ENCODE assay signal across 13 cellular contexts in the genomic region with DNA sequence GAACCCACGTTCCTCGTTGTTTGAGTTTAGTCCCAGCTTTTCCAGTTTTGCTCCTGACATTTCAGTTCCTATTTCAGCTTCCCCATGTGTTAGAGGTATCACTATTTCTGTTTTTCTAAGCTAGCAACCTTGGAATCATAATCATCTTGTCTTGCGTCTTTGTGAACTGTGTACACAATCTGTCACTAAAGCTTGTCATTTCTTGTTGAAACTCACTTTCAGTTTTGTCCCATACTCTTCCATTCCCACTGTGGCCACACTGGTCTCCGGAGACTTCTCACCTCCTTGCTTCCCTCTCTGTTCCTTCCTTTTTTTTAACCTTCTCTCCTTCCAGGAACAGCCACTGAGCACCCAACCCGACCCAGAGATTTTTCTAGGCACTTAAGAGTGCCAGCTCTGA. TPM values are rescaled to one million over a fixed set of nuclear protein-coding genes. Genes with fewer than 3 reads are reported as not detected.
DNase-seq lines count a peak whose midpoint lies in the region; ATAC-seq and TF ChIP-seq lines count a peak whose summit lies in the region.
"Had no signal": no experiment of that assay in that cellular context is flagged by ENCODE, and none has a peak within 500 bp of the region (broad histone marks: within the 10 kb centered on the region; RNA-seq: fewer than 3 reads in every experiment).

No MANE protein-coding gene starts in this region.

- H3K4me3 Mint-ChIP-seq in CD4-positive, CD25-positive, alpha-beta regulatory T cell = no peak overlapping the region
- H3K4me3 Mint-ChIP-seq in activated CD8-positive, alpha-beta T cell treated with anti-CD3 and anti-CD28 coated beads for 36 hours = no peak overlapping the region

- CTCF ChIA-PET in activated CD8-positive, alpha-beta T cell treated with anti-CD3 and anti-CD28 coated beads for 36 hours (lab: Charles Lee) = interaction anchor here (0.6 to 11.6 kb wide), 29 partner anchors 8 to 334 kb away, joined by 3 to 258 read pairs (median 9); partner anchors contain the start of gene TGFBR1

- no peaks in the 10 kb centered on the region for H3K27me3 ChIP-seq in CD4-positive, CD25-positive, alpha-beta regulatory T cell (ENCODE audit: control insufficient read depth, insufficient read depth, low read length)
- no peaks in the 10 kb centered on the region for H3K27me3 ChIP-seq in sigmoid colon

- no peaks in the 10 kb centered on the region for H3K27me3 Mint-ChIP-seq in CD4-positive, CD25-positive, alpha-beta regulatory T cell
- H3K27me3 Mint-ChIP-seq in activated CD8-positive, alpha-beta T cell treated with anti-CD3 and anti-CD28 coated beads for 36 hours = no peaks in the 10 kb centered on the region
- H3K27me3 Mint-ChIP-seq: CD8-positive, alpha-beta memory T cell had no signal

- no peak for ATAC-seq in CD4-positive, CD25-positive, alpha-beta regulatory T cell (ENCODE audit: low read depth in 2 of 2)
- ATAC-seq in activated CD8-positive, alpha-beta T cell treated with anti-CD3 and anti-CD28 coated beads for 36 hours = no peak
- ATAC-seq in mucosa of descending colon = peak; percentile 62
- ATAC-seq: K562 had no signal

- DNase-seq in CD4-positive, CD25-positive, alpha-beta regulatory T cell = no peak
- no peak for DNase-seq in activated CD8-positive, alpha-beta T cell treated with anti-CD3 and anti-CD28 coated beads for 36 hours
- DNase-seq in mucosa of descending colon (no peak), sigmoid colon (no peak), NCI-H1105 (lab: John Stamatoyannopoulos, UW) (no peak), Kasumi-1 (lab: John Stamatoyannopoulos, UW) (no peak)
- no peak for DNase-seq in effector CD8-positive, alpha-beta T cell (lab: John Stamatoyannopoulos, UW)
- DNase-seq: CD8-positive, alpha-beta memory T cell; GM23248; NCI-H2227 treated with DMSO at 0.1 percent for 48 hours; NCI-H526; NK-92 treated with Interleukin-12 subunit alpha and Interleukin-12 subunit beta, amount 100 ng/mL, for 24 hours had no signal

- H3K4me3 ChIP-seq in CD4-positive, CD25-positive, alpha-beta regulatory T cell (ENCODE audit: low read depth, low read length) = no peak overlapping the region
- H3K4me3 ChIP-seq in mucosa of descending colon (no peak overlapping the region), sigmoid colon (no peak overlapping the region)
- H3K4me3 ChIP-seq: GM23248, K562 had no signal

- POLR2A ChIA-PET in activated CD8-positive, alpha-beta T cell treated with anti-CD3 and anti-CD28 coated beads for 36 hours (lab: Charles Lee) = interaction anchor here (1.6 kb wide), 1 partner anchor 10 kb away, joined by 3 read pairs; no protein-coding TSS in a partner anchor

- WGBS in sigmoid colon, 2 donors = 24 to 69% methylated on average over 5 of the region's 5 CpGs

- no peak for TF ChIP-seq POLR2A in sigmoid colon (IDR thresholded peaks at IDR 0.05)

- no peak overlapping the region for H3K27ac ChIP-seq in CD4-positive, CD25-positive, alpha-beta regulatory T cell (ENCODE audit: insufficient read depth, low read length, poor library complexity, severe bottlenecking)
- H3K27ac ChIP-seq in sigmoid colon = peak overlapping the region in 3 of 4 donors; percentile 63 to 75 (median 64)
- H3K27ac ChIP-seq: GM23248 had no signal

- peaks cover 52% of the 10 kb centered on the region for H3K36me3 Mint-ChIP-seq in CD4-positive, CD25-positive, alpha-beta regulatory T cell
- peaks cover 42% of the 10 kb centered on the region for H3K36me3 Mint-ChIP-seq in activated CD8-positive, alpha-beta T cell treated with anti-CD3 and anti-CD28 coated beads for 36 hours (ENCODE audit: low read depth)

- H3K9me3 ChIP-seq in CD4-positive, CD25-positive, alpha-beta regulatory T cell (ENCODE audit: control insufficient read depth in 2 of 2, low read length in 2 of 2) = no peaks in the 10 kb centered on the region
- H3K9me3 ChIP-seq in mucosa of descending colon (no peaks in the 10 kb centered on the region), sigmoid colon (no peaks in the 10 kb centered on the region)

- H3K4me1 Mint-ChIP-seq in CD4-positive, CD25-positive, alpha-beta regulatory T cell = peaks cover 16 to 43% (median 31%) of the 10 kb centered on the region in 4 donors
- H3K4me1 Mint-ChIP-seq in activated CD8-positive, alpha-beta T cell treated with anti-CD3 and anti-CD28 coated beads for 36 hours (ENCODE audit: low read depth) = peaks cover 32% of the 10 kb centered on the region

- no peak for TF ChIP-seq EP300 in sigmoid colon (IDR thresholded peaks at IDR 0.05)

- intact Hi-C loops in activated CD8-positive, alpha-beta T cell treated with anti-CD3 and anti-CD28 coated beads for 36 hours (cut with micrococcal nuclease) = loop anchor here (5.0 kb wide), 2 partner anchors 165 to 295 kb away; no protein-coding TSS in a partner anchor
- intact Hi-C loops in mucosa of descending colon (cut with DNase I, micrococcal nuclease) (loop anchor here (10.0 kb wide), 2 partner anchors 167 to 287 kb away; no protein-coding TSS in a partner anchor), sigmoid colon (cut with DNase I) (loop anchor here (2.0 to 5.0 kb wide), 5 partner anchors 40 to 340 kb away; no protein-coding TSS in a partner anchor)

- peak overlapping the region in 2 of 3 donors; percentile 68 to 90 for H3K27ac Mint-ChIP-seq in CD4-positive, CD25-positive, alpha-beta regulatory T cell
- peak overlapping the region; percentile 0 for H3K27ac Mint-ChIP-seq in activated CD8-positive, alpha-beta T cell treated with anti-CD3 and anti-CD28 coated beads for 36 hours

- H3K4me1 ChIP-seq in CD4-positive, CD25-positive, alpha-beta regulatory T cell (ENCODE audit: control insufficient read depth, insufficient read depth, low read length, poor library complexity, severe bottlenecking) = peaks cover 7% of the 10 kb centered on the region
- peaks cover 5% of the 10 kb centered on the region for H3K4me1 ChIP-seq in mucosa of descending colon (ENCODE audit: low read depth)
- H3K4me1 ChIP-seq in sigmoid colon = peaks cover 0 to 46% (median 31%) of the 10 kb centered on the region in 4 donors

- no peaks in the 10 kb centered on the region for H3K9me3 Mint-ChIP-seq in CD4-positive, CD25-positive, alpha-beta regulatory T cell
- H3K9me3 Mint-ChIP-seq in activated CD8-positive, alpha-beta T cell treated with anti-CD3 and anti-CD28 coated beads for 36 hours = no peaks in the 10 kb centered on the region
- H3K9me3 Mint-ChIP-seq: CD8-positive, alpha-beta memory T cell had no signal

- H3K36me3 ChIP-seq in CD4-positive, CD25-positive, alpha-beta regulatory T cell (ENCODE audit: control insufficient read depth, insufficient read depth, low read length) = peaks cover 67% of the 10 kb centered on the region
- H3K36me3 ChIP-seq in mucosa of descending colon (ENCODE audit: low read depth) (no peaks in the 10 kb centered on the region), sigmoid colon (peaks cover 10 to 56% (median 20%) of the 10 kb centered on the region in 4 donors)

- no peak for TF ChIP-seq CTCF in activated CD8-positive, alpha-beta T cell treated with anti-CD3 and anti-CD28 coated beads for 36 hours (IDR thresholded peaks at IDR 0.05)
- TF ChIP-seq CTCF in mucosa of descending colon (IDR thresholded peaks at IDR 0.05) = no peak
- TF ChIP-seq CTCF in sigmoid colon (IDR thresholded peaks at IDR 0.05) = no peak

RNA-seq across cellular contexts. Expression of gene TGFBR1, which starts 36.9 kb away (rescaled TPM):
- total RNA-seq in CD4-positive, CD25-positive, alpha-beta regulatory T cell = 24.9 TPM
- 10 to 100 TPM; 18.0 to 27.0 (median 18.9) TPM for polyA plus RNA-seq in CD4-positive, CD25-positive, alpha-beta regulatory T cell
- 10 to 100 TPM; 34.3 to 36.5 TPM for total RNA-seq in activated CD8-positive, alpha-beta T cell treated with anti-CD3 and anti-CD28 coated beads for 36 hours
- total RNA-seq in mucosa of descending colon (10 to 100 TPM; 23.7 to 71.6 (median 24.7) TPM), sigmoid colon (10 to 100 TPM; 48.4 to 84.3 (median 62.5) TPM)
- 1 to 10 TPM; 3.9 to 8.5 (median 4.2) TPM for polyA plus RNA-seq in sigmoid colon
